ENCODE assay signal across 13 cellular contexts in the genomic region with DNA sequence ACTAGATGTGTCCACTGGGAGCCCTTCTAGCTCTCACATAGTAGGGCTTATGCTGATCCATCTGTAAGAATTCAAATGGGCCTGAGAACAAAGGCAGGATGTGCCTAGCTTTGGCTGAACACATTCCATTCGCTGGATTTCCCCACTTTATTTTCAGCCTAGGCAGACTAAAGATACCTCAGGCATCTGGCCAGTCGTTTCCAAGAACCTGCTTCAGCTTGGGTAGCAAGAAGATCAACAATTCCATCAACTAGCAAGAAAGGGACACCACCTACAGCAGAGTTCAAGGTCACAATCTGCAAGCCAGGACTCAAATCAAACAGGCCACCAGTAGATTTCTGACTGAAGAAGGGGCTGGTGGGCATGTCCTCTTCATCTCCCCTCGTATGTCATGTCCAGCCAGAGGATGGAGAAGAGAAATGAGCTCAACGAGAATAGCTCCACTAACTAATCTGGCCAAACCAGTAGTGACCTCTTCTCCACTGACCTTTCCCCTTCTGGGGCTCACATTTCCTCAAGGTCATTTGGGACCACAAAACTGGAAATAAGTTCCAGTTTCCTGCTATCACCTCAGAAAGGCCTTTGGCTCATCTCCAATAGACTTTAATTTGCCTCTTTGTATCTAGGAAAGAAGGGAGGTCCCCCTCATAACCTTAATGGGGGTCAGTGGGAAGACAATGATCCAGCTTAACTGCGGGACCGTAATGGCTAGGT. TPM values are rescaled to one million over a fixed set of nuclear protein-coding genes. Genes with fewer than 3 reads are reported as not detected.
DNase-seq lines count a peak whose midpoint lies in the region; ATAC-seq and TF ChIP-seq lines count a peak whose summit lies in the region.
"Had no signal": no experiment of that assay in that cellular context is flagged by ENCODE, and none has a peak within 500 bp of the region (broad histone marks: within the 10 kb centered on the region; RNA-seq: fewer than 3 reads in every experiment).

No MANE protein-coding gene starts in this region.

- H3K4me1 Mint-ChIP-seq in MCF 10A (ENCODE audit: insufficient read depth, unreplicated experiment) (peaks cover 31% of the 10 kb centered on the region), endothelial cell (ENCODE audit: unreplicated experiment) (peaks cover 27% of the 10 kb centered on the region)
- H3K4me1 Mint-ChIP-seq in naive thymus-derived CD4-positive, alpha-beta T cell = peaks cover 3 to 53% (median 22%) of the 10 kb centered on the region in 7 donors

- no peak overlapping the region for H3K4me3 Mint-ChIP-seq in MCF 10A (ENCODE audit: unreplicated experiment)
- peak overlapping the region; percentile 26 for H3K4me3 Mint-ChIP-seq in endothelial cell (ENCODE audit: unreplicated experiment)
- peak overlapping the region in 8 of 10 donors; percentile 10 to 65 (median 32) for H3K4me3 Mint-ChIP-seq in naive thymus-derived CD4-positive, alpha-beta T cell
- H3K4me3 Mint-ChIP-seq: activated B cell treated with CpG ODN at 0.5 μM for 24 hours had no signal

- intact Hi-C loops in breast epithelium (cut with DNase I; ENCODE audit: low total_unique reads) = no loop called here
- intact Hi-C loops in MCF 10A (cut with micrococcal nuclease) = no loop called here
- intact Hi-C loops in naive thymus-derived CD4-positive, alpha-beta T cell (cut with micrococcal nuclease) = no loop called here
- intact Hi-C loops in upper lobe of right lung (cut with DNase I) = no loop called here

- H3K4me1 ChIP-seq in breast epithelium (peaks cover 22 to 34% of the 10 kb centered on the region in 2 donors), upper lobe of right lung (peaks cover 93% of the 10 kb centered on the region)
- peaks cover 80 to 87% of the 10 kb centered on the region in 2 donors for H3K4me1 ChIP-seq in naive thymus-derived CD4-positive, alpha-beta T cell (ENCODE audit: control insufficient read depth in 2 of 2, insufficient read depth in 2 of 2, low read length in 2 of 2)

- no peak for ATAC-seq in naive thymus-derived CD4-positive, alpha-beta T cell
- ATAC-seq in upper lobe of right lung = no peak
- no peak for ATAC-seq in GM19397 (IDR thresholded peaks at IDR 0.05; ENCODE audit: unreplicated experiment)

- TF ChIP-seq POLR2A in breast epithelium (IDR thresholded peaks at IDR 0.05) = no peak

- no TSS peak for BruUV-seq in MCF 10A (replicated peaks; lab: Mats Ljungman, UMichigan)

- TF ChIP-seq CTCF in breast epithelium (IDR thresholded peaks at IDR 0.05) (no peak), MCF 10A (IDR thresholded peaks at IDR 0.05; ENCODE audit: unreplicated experiment) (no peak), endothelial cell (IDR thresholded peaks at IDR 0.05; ENCODE audit: unreplicated experiment) (no peak), upper lobe of right lung (IDR thresholded peaks at IDR 0.05) (no peak)

- H3K36me3 ChIP-seq in breast epithelium (no peaks in the 10 kb centered on the region), upper lobe of right lung (no peaks in the 10 kb centered on the region), MG63 (no peaks in the 10 kb centered on the region; the same call in 1 of the 2 replicates)
- H3K36me3 ChIP-seq in naive thymus-derived CD4-positive, alpha-beta T cell (ENCODE audit: control insufficient read depth in 2 of 3, insufficient read depth in 3 of 3, low read length in 3 of 3) = no peaks in the 10 kb centered on the region

- no peaks in the 10 kb centered on the region for H3K9me3 Mint-ChIP-seq in MCF 10A (ENCODE audit: unreplicated experiment)
- H3K9me3 Mint-ChIP-seq in endothelial cell (ENCODE audit: unreplicated experiment) = no peaks in the 10 kb centered on the region
- no peaks in the 10 kb centered on the region for H3K9me3 Mint-ChIP-seq in naive thymus-derived CD4-positive, alpha-beta T cell
- H3K9me3 Mint-ChIP-seq: activated B cell treated with CpG ODN at 0.5 μM for 24 hours had no signal

- H3K36me3 Mint-ChIP-seq in MCF 10A (ENCODE audit: insufficient read depth, unreplicated experiment) = peaks cover 14% of the 10 kb centered on the region
- no peaks in the 10 kb centered on the region for H3K36me3 Mint-ChIP-seq in endothelial cell (ENCODE audit: low read depth, unreplicated experiment)
- peaks cover 0 to 6% (median 0%) of the 10 kb centered on the region in 5 donors for H3K36me3 Mint-ChIP-seq in naive thymus-derived CD4-positive, alpha-beta T cell

- H3K27ac Mint-ChIP-seq in MCF 10A (ENCODE audit: low read depth, unreplicated experiment) (no peak overlapping the region), endothelial cell (ENCODE audit: unreplicated experiment) (peak overlapping the region; percentile 81)
- peak overlapping the region in 4 of 9 donors; percentile 19 to 79 (median 48) for H3K27ac Mint-ChIP-seq in naive thymus-derived CD4-positive, alpha-beta T cell
- H3K27ac Mint-ChIP-seq: activated B cell treated with CpG ODN at 0.5 μM for 24 hours had no signal

- H3K4me3 ChIP-seq in breast epithelium (peak overlapping the region in 1 of 3 donors; percentile 9), upper lobe of right lung (no peak overlapping the region), MG63 (no peak overlapping the region)
- no peak overlapping the region for H3K4me3 ChIP-seq in naive thymus-derived CD4-positive, alpha-beta T cell (ENCODE audit: low read length)
- H3K4me3 ChIP-seq: GM23248 had no signal

- H3K27me3 Mint-ChIP-seq in MCF 10A (ENCODE audit: insufficient read depth, unreplicated experiment) (no peaks in the 10 kb centered on the region), endothelial cell (ENCODE audit: unreplicated experiment) (peaks cover 4% of the 10 kb centered on the region)
- H3K27me3 Mint-ChIP-seq in naive thymus-derived CD4-positive, alpha-beta T cell = no peaks in the 10 kb centered on the region
- H3K27me3 Mint-ChIP-seq: activated B cell treated with CpG ODN at 0.5 μM for 24 hours had no signal

- H3K27me3 ChIP-seq in breast epithelium = no peaks in the 10 kb centered on the region
- no peaks in the 10 kb centered on the region for H3K27me3 ChIP-seq in naive thymus-derived CD4-positive, alpha-beta T cell (ENCODE audit: control insufficient read depth in 2 of 2, insufficient read depth in 2 of 2, low read length in 2 of 2)
- H3K27me3 ChIP-seq in upper lobe of right lung = no peaks in the 10 kb centered on the region
- H3K27me3 ChIP-seq in MG63 = no peaks in the 10 kb centered on the region

- DNase-seq in breast epithelium (ENCODE audit: low spot score in 2 of 2) = peak in 1 of 2 donors; percentile 31
- DNase-seq in MCF 10A (ENCODE audit: unreplicated experiment) = no peak
- DNase-seq in endothelial cell (ENCODE audit: low spot score) = no peak
- DNase-seq in naive thymus-derived CD4-positive, alpha-beta T cell = no peak
- DNase-seq in upper lobe of right lung = no peak
- no peak for DNase-seq in MG63
- no peak for DNase-seq in GDM1 (lab: John Stamatoyannopoulos, UW)
- DNase-seq: activated B cell treated with CpG ODN at 0.5 μM for 24 hours, AML-193, GM23248, SHP77 treated with DMSO at 0.1 percent for 48 hours had no signal

- peak overlapping the region; percentile 95 to 97 for H3K27ac ChIP-seq in breast epithelium
- H3K27ac ChIP-seq in naive thymus-derived CD4-positive, alpha-beta T cell (ENCODE audit: low read depth, low read length) = peak overlapping the region; percentile 82
- peak overlapping the region; percentile 98 for H3K27ac ChIP-seq in upper lobe of right lung
- H3K27ac ChIP-seq: GM23248 had no signal

- no peaks in the 10 kb centered on the region for H3K9me3 ChIP-seq in breast epithelium
- H3K9me3 ChIP-seq in naive thymus-derived CD4-positive, alpha-beta T cell (ENCODE audit: control insufficient read depth in 2 of 3, low read length in 3 of 3) = no peaks in the 10 kb centered on the region
- no peaks in the 10 kb centered on the region for H3K9me3 ChIP-seq in upper lobe of right lung
- H3K9me3 ChIP-seq in MG63 = no peaks in the 10 kb centered on the region

- POLR2A ChIA-PET in MCF 10A (lab: Yijun Ruan, JAX) = interaction anchor here (1.2 to 24.2 kb wide), 5 partner anchors 18 to 90 kb away, joined by 4 to 1309 read pairs (median 5); partner anchors contain the start of genes ANKRD34A, LIX1L, POLR3GL and TXNIP
- POLR2A ChIA-PET in naive thymus-derived CD4-positive, alpha-beta T cell (lab: Charles Lee) = interaction anchor here (0.5 to 24.3 kb wide), 6 partner anchors 13 to 118 kb away, joined by 3 to 1779 read pairs (median 5); partner anchors contain the start of genes ANKRD34A, HJV, LIX1L and POLR3GL

- CTCF ChIA-PET in MCF 10A (lab: Yijun Ruan, JAX) = interaction anchor here (0.6 to 24.2 kb wide), 6 partner anchors 10 to 91 kb away, joined by 3 to 773 read pairs (median 4); partner anchors contain the start of genes ANKRD34A, HJV and POLR3GL
- CTCF ChIA-PET in naive thymus-derived CD4-positive, alpha-beta T cell (lab: Charles Lee) = interaction anchor here (1.3 to 8.1 kb wide), 4 partner anchors 11 to 137 kb away, joined by 5 to 233 read pairs (median 124); partner anchors contain the start of genes ANKRD34A, NUDT17, POLR3GL and TXNIP

RNA-seq across cellular contexts. Expression of gene TXNIP, which starts 14.2 kb away (rescaled TPM):
- 1,000 to 10,000 TPM; 2,506 to 3,955 (median 3,543) TPM for total RNA-seq in breast epithelium
- 576 and 599 TPM in 2 replicates for total RNA-seq in MCF 10A (2022)
- 107 TPM for total RNA-seq in endothelial cell (ENCODE audit: unreplicated experiment)
- 1,000 to 10,000 TPM in 1 of 5 experiments, 100 to 1,000 TPM in 4; 498 to 1,101 (median 659) TPM for total RNA-seq in naive thymus-derived CD4-positive, alpha-beta T cell
- 1,000 to 10,000 TPM; 3,808 to 5,430 TPM for polyA plus RNA-seq in naive thymus-derived CD4-positive, alpha-beta T cell
- 945 TPM for total RNA-seq in upper lobe of right lung
- 20.4 and 20.6 TPM in 2 replicates for total RNA-seq in MG63 (2014; rRNA removed; shearing (Covaris generic); ENCODE audit: low replicate concordance)

RNA-seq across cellular contexts. Expression of gene POLR3GL, which starts 17.7 kb away (rescaled TPM):
- total RNA-seq in breast epithelium (10 to 100 TPM; 18.0 to 32.8 (median 18.1) TPM), MCF 10A (2022) (17.6 and 20.9 TPM in 2 replicates), endothelial cell (ENCODE audit: unreplicated experiment) (12.4 TPM), upper lobe of right lung (21.4 TPM)
- total RNA-seq in naive thymus-derived CD4-positive, alpha-beta T cell = 10 to 100 TPM; 20.7 to 37.5 (median 25.5) TPM
- polyA plus RNA-seq in naive thymus-derived CD4-positive, alpha-beta T cell = 100 to 1,000 TPM in 1 of 2 donors, 10 to 100 TPM in 1; 99.6 to 113 TPM
- total RNA-seq in MG63 (2014; rRNA removed; shearing (Covaris generic); ENCODE audit: low replicate concordance) = 1.8 and 6.8 TPM in 2 replicates

RNA-seq across cellular contexts. Expression of gene ANKRD34A, which starts 17.8 kb away (rescaled TPM):
- total RNA-seq in breast epithelium = under 1 TPM; 0.16 to 0.98 (median 0.59) TPM
- 2.6 and 3.1 TPM in 2 replicates for total RNA-seq in MCF 10A (2022)
- total RNA-seq in endothelial cell (ENCODE audit: unreplicated experiment) = 0.56 TPM
- 1 to 10 TPM in 3 of 5 experiments, under 1 TPM in 2; 0.54 to 1.5 (median 1.2) TPM for total RNA-seq in naive thymus-derived CD4-positive, alpha-beta T cell
- polyA plus RNA-seq in naive thymus-derived CD4-positive, alpha-beta T cell = under 1 TPM; 0.11 to 0.22 TPM
- total RNA-seq in upper lobe of right lung = 0.69 TPM
- total RNA-seq in MG63 (2014; rRNA removed; shearing (Covaris generic); ENCODE audit: low replicate concordance) = 0.30 TPM in 1 of 2 replicates, not detected in the other

RNA-seq across cellular contexts. Expression of gene LIX1L, which starts 24.4 kb away (rescaled TPM):
- total RNA-seq in breast epithelium (10 to 100 TPM; 18.1 to 28.5 (median 21.8) TPM), MCF 10A (2022) (40.1 and 42.1 TPM in 2 replicates), endothelial cell (ENCODE audit: unreplicated experiment) (83.3 TPM), upper lobe of right lung (32.8 TPM)
- total RNA-seq in naive thymus-derived CD4-positive, alpha-beta T cell = 10 to 100 TPM; 31.6 to 59.2 (median 47.6) TPM
- polyA plus RNA-seq in naive thymus-derived CD4-positive, alpha-beta T cell = 10 to 100 TPM; 29.3 to 32.1 TPM
- 30.0 and 38.9 TPM in 2 replicates for total RNA-seq in MG63 (2014; rRNA removed; shearing (Covaris generic); ENCODE audit: low replicate concordance)

RNA-seq across cellular contexts. Expression of gene HJV, which starts 39.4 kb away (rescaled TPM):
- total RNA-seq in breast epithelium = not detected
- total RNA-seq in MCF 10A (2022) = not detected in 2 replicates
- total RNA-seq in endothelial cell (ENCODE audit: unreplicated experiment) = not detected
- not detected for total RNA-seq in naive thymus-derived CD4-positive, alpha-beta T cell
- not detected for polyA plus RNA-seq in naive thymus-derived CD4-positive, alpha-beta T cell
- total RNA-seq in upper lobe of right lung = not detected
- total RNA-seq in MG63 (2014; rRNA removed; shearing (Covaris generic); ENCODE audit: low replicate concordance) = not detected in 2 replicates
- total RNA-seq: activated B cell treated with CpG ODN at 0.5 μM for 24 hours, GM23248, pulmonary artery endothelial cell had no signal
- polyA plus RNA-seq: GM23248 had no signal
